In the genomic region with DNA sequence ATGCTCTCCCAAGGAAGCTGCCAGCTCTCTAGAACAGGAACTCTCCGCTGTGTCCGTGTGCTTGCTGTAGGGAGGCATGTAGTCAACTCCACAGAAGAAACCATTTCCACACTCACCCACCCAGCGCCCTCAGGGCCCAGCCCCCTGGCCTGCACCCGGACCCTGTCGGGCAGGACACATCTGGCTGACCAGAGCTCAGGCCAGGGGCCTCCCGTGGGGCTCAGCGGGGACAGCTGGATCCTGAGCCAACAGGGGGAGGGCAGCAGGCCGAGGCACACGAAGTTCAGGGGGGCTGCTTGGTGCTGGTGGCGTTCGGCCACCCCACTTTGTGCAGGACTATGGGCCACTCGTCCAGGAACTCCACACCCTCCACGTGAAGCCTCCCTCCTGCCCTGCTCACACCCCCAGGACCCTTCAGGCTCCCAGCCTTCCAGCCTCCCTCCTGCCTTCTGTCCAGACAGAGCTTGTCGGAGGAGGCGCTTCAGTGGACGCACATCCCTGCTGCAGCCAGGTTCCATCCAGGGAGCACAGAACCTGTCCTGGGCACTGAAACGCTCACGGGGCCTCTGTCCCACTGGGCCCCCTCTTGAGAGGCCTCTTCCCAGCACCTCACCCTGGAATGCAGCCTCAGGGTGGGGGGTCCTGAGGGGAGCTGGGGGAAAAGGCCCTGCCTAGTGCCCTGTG, we compare ENCODE assay signal across 13 cellular contexts. TPM values are rescaled to one million over a fixed set of nuclear protein-coding genes. Genes with fewer than 3 reads are reported as not detected.
DNase-seq lines count a peak whose midpoint lies in the region; ATAC-seq and TF ChIP-seq lines count a peak whose summit lies in the region.
"Had no signal": no experiment of that assay in that cellular context is flagged by ENCODE, and none has a peak within 500 bp of the region (broad histone marks: within the 10 kb centered on the region; RNA-seq: fewer than 3 reads in every experiment).

No MANE protein-coding gene starts in this region.

- TF ChIP-seq POLR2A in gastroesophageal sphincter (IDR thresholded peaks at IDR 0.05) = no peak

- 57 to 79% methylated on average over 2 of the region's 18 CpGs for whole genome bisulfite sequencing in gastroesophageal sphincter (ENCODE audit: low coverage in 1 of 2), 2 donors

- ATAC-seq in gastroesophageal sphincter = no peak
- ATAC-seq in upper lobe of right lung = no peak
- ATAC-seq: stimulated activated effector memory CD8-positive, alpha-beta T cell treated with anti-CD3 and anti-CD28 coated beads, Interleukin-12 subunit alpha, Interleukin-12 subunit beta, amount 100 ng/mL, for 72 hours had no signal

- DNase-seq in SK-N-MC (ENCODE audit: low read depth, low spot score) (no peak), progenitor cell of endocrine pancreas (ENCODE audit: low spot score, unreplicated experiment) (no peak), upper lobe of right lung (peak; percentile 65), GOT3 (lab: John Stamatoyannopoulos, UW) (no peak), inferior parietal cortex (ENCODE audit: extremely low spot score) (no peak), iPS-NIHi7 (ENCODE audit: extremely low spot score) (no peak)
- DNase-seq: activated naive CD8-positive, alpha-beta T cell treated with anti-CD3 and anti-CD28 coated beads for 36 hours; COR-L47; NCI-H526; SHP77 treated with DMSO at 0.1 percent for 48 hours; stimulated activated CD4-positive, alpha-beta T cell treated with anti-CD3 and anti-CD28 coated beads, Interleukin-1b, Interleukin-23, amount 100 ng/mL, for 48 hours had no signal

- H3K9me3 Mint-ChIP-seq in progenitor cell of endocrine pancreas (ENCODE audit: low read depth) = no peaks in the 10 kb centered on the region
- H3K9me3 Mint-ChIP-seq: activated naive CD8-positive, alpha-beta T cell treated with anti-CD3 and anti-CD28 coated beads for 36 hours; stimulated activated effector memory CD8-positive, alpha-beta T cell treated with anti-CD3 and anti-CD28 coated beads, Interleukin-12 subunit alpha, Interleukin-12 subunit beta, amount 100 ng/mL, for 72 hours had no signal

- no peaks in the 10 kb centered on the region for H3K36me3 ChIP-seq in SK-N-MC (ENCODE audit: insufficient read depth, low read length)
- H3K36me3 ChIP-seq in gastroesophageal sphincter = no peaks in the 10 kb centered on the region
- H3K36me3 ChIP-seq in upper lobe of right lung = no peaks in the 10 kb centered on the region

- no peak for TF ChIP-seq EP300 in gastroesophageal sphincter (IDR thresholded peaks at IDR 0.05)

- H3K27me3 ChIP-seq in gastroesophageal sphincter (no peaks in the 10 kb centered on the region), upper lobe of right lung (no peaks in the 10 kb centered on the region)

- H3K4me3 Mint-ChIP-seq in progenitor cell of endocrine pancreas (ENCODE audit: low read depth) = peak overlapping the region; percentile 37
- H3K4me3 Mint-ChIP-seq: activated naive CD8-positive, alpha-beta T cell treated with anti-CD3 and anti-CD28 coated beads for 36 hours; stimulated activated effector memory CD8-positive, alpha-beta T cell treated with anti-CD3 and anti-CD28 coated beads, Interleukin-12 subunit alpha, Interleukin-12 subunit beta, amount 100 ng/mL, for 72 hours had no signal

- H3K27me3 Mint-ChIP-seq in progenitor cell of endocrine pancreas = no peaks in the 10 kb centered on the region
- H3K27me3 Mint-ChIP-seq: activated naive CD8-positive, alpha-beta T cell treated with anti-CD3 and anti-CD28 coated beads for 36 hours had no signal

- intact Hi-C loops in upper lobe of right lung (cut with DNase I) = no loop called here

- H3K36me3 Mint-ChIP-seq in progenitor cell of endocrine pancreas (ENCODE audit: insufficient read depth) = no peaks in the 10 kb centered on the region
- H3K36me3 Mint-ChIP-seq: activated naive CD8-positive, alpha-beta T cell treated with anti-CD3 and anti-CD28 coated beads for 36 hours; stimulated activated effector memory CD8-positive, alpha-beta T cell treated with anti-CD3 and anti-CD28 coated beads, Interleukin-12 subunit alpha, Interleukin-12 subunit beta, amount 100 ng/mL, for 72 hours had no signal

- no peak overlapping the region for H3K27ac Mint-ChIP-seq in progenitor cell of endocrine pancreas
- H3K27ac Mint-ChIP-seq: activated naive CD8-positive, alpha-beta T cell treated with anti-CD3 and anti-CD28 coated beads for 36 hours; stimulated activated effector memory CD8-positive, alpha-beta T cell treated with anti-CD3 and anti-CD28 coated beads, Interleukin-12 subunit alpha, Interleukin-12 subunit beta, amount 100 ng/mL, for 72 hours had no signal

- no peak overlapping the region for H3K9ac ChIP-seq in SK-N-MC (ENCODE audit: insufficient read length)

- H3K27ac ChIP-seq in SK-N-MC (peak overlapping the region; percentile 43), gastroesophageal sphincter (peak overlapping the region; percentile 68 to 94 (median 87)), upper lobe of right lung (peak overlapping the region; percentile 4)

- no peaks in the 10 kb centered on the region for H3K9me3 ChIP-seq in SK-N-MC (ENCODE audit: low read depth, low read length)
- no peaks in the 10 kb centered on the region for H3K9me3 ChIP-seq in gastroesophageal sphincter
- no peaks in the 10 kb centered on the region for H3K9me3 ChIP-seq in upper lobe of right lung

- peaks cover 12% of the 10 kb centered on the region for H3K4me1 Mint-ChIP-seq in progenitor cell of endocrine pancreas (ENCODE audit: low read depth)
- H3K4me1 Mint-ChIP-seq: activated naive CD8-positive, alpha-beta T cell treated with anti-CD3 and anti-CD28 coated beads for 36 hours; stimulated activated effector memory CD8-positive, alpha-beta T cell treated with anti-CD3 and anti-CD28 coated beads, Interleukin-12 subunit alpha, Interleukin-12 subunit beta, amount 100 ng/mL, for 72 hours had no signal

- H3K4me3 ChIP-seq in SK-N-MC (no peak overlapping the region), gastroesophageal sphincter (no peak overlapping the region), upper lobe of right lung (no peak overlapping the region)

- TF ChIP-seq CTCF in gastroesophageal sphincter (IDR thresholded peaks at IDR 0.05) (no peak), progenitor cell of endocrine pancreas (IDR thresholded peaks at IDR 0.05; ENCODE audit: unreplicated experiment) (no peak), upper lobe of right lung (IDR thresholded peaks at IDR 0.05) (no peak)

- H3K4me1 ChIP-seq in gastroesophageal sphincter (peaks cover 9 to 89% (median 71%) of the 10 kb centered on the region in 3 donors), upper lobe of right lung (peaks cover 67% of the 10 kb centered on the region)

RNA-seq across cellular contexts. Expression of gene FAAP20, which starts 15.0 kb away (rescaled TPM):
- total RNA-seq in gastroesophageal sphincter = 10 to 100 TPM; 25.8 to 51.1 (median 43.3) TPM
- 74.3 and 77.9 TPM in 2 replicates for total RNA-seq in progenitor cell of endocrine pancreas
- total RNA-seq in upper lobe of right lung = 55.3 TPM

RNA-seq across cellular contexts. Expression of gene SKI, which starts 18.6 kb away (rescaled TPM):
- total RNA-seq in gastroesophageal sphincter = 100 to 1,000 TPM in 1 of 4 donors, 10 to 100 TPM in 3; 60.2 to 157 (median 79.0) TPM
- 56.2 and 59.4 TPM in 2 replicates for total RNA-seq in progenitor cell of endocrine pancreas
- total RNA-seq in upper lobe of right lung = 89.6 TPM

Comparison
In these comparisons a context has a peak if more than half of its experiments do, and no peak if none do; other contexts are left out.
1. H3K27ac ChIP-seq: peak in every context shown above with its lines; median percentile 87 in gastroesophageal sphincter; 43 in SK-N-MC; 4 in upper lobe of right lung.